In the genomic region with DNA sequence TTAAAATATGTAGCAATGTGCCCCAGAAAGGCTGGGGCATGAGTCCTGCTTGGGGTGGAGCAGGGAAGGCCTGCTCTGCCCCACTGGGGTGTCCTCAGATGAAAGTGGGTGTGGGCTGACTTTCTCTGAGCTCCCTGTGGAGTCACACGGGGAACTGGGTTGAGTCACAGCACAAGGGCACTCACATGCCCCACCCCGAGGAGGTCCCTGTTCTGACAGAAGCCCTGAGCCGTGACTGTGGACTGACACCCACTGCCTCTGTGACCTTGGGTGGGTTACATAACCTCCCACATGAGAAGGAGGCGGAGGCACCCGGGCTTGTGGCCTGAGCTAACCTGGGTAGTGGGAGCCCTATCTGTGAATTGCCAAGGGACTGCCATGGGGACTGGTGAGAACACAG, we compare ENCODE assay signal across 15 cellular contexts. TPM values are rescaled to one million over a fixed set of nuclear protein-coding genes. Genes with fewer than 3 reads are reported as not detected.
DNase-seq lines count a peak whose midpoint lies in the region; ATAC-seq, FAIRE-seq and TF ChIP-seq lines count a peak whose summit lies in the region.
"Had no signal": no experiment of that assay in that cellular context is flagged by ENCODE, and none has a peak within 500 bp of the region (broad histone marks: within the 10 kb centered on the region; RNA-seq: fewer than 3 reads in every experiment).

No MANE protein-coding gene starts in this region.

- no peaks in the 10 kb centered on the region for H3K4me1 Mint-ChIP-seq in activated CD4-positive, alpha-beta T cell treated with anti-CD3 and anti-CD28 coated beads for 36 hours
- H3K4me1 Mint-ChIP-seq: central memory CD8-positive, alpha-beta T cell had no signal

- TF ChIP-seq CTCF in GM12878 (IDR thresholded peaks at IDR 0.05 in 2 of 3, conservative IDR thresholded peaks at IDR 0.05 in 1 of 3; ENCODE audit: control insufficient read depth in 2 of 3, extremely low read depth in 1 of 3, insufficient read depth in 1 of 3, low read depth in 3 of 3, low read length in 3 of 3), result no peak
- no peak for TF ChIP-seq CTCF in right lobe of liver (IDR thresholded peaks at IDR 0.05)
- no peak for TF ChIP-seq CTCF in tibial artery (IDR thresholded peaks at IDR 0.05)

- CTCF ChIA-PET in activated CD4-positive, alpha-beta T cell treated with anti-CD3 and anti-CD28 coated beads for 36 hours (lab: Charles Lee), result interaction anchor here (0.6 to 1.2 kb wide), 3 partner anchors 12 to 382 kb away, joined by 3 to 4 read pairs (median 3); no protein-coding TSS in a partner anchor
- CTCF ChIA-PET in GM12878 (lab: Yijun Ruan, JAX), result interaction anchor here (0.8 to 3.6 kb wide), 13 partner anchors 8 to 129 kb away, joined by 3 to 17 read pairs (median 4); no protein-coding TSS in a partner anchor

- no peak for DNase-seq in activated CD4-positive, alpha-beta T cell treated with anti-CD3 and anti-CD28 coated beads for 36 hours
- no peak for DNase-seq in activated CD4-positive, alpha-beta T cell treated with anti-CD3 and anti-CD28 coated beads, Interleukin-2, amount 50 U/mL, for 1 hour
- DNase-seq in GM12878 (ENCODE audit: low read depth, low spot score) (no peak), right lobe of liver (peak in 2 of 3 donors; percentile 67), tibial artery (peak; percentile 70 to 76), germinal center (ENCODE audit: low spot score) (no peak)
- DNase-seq: NCI-H446 treated with DMSO at 0.1 percent for 48 hours; stimulated activated CD4-positive, alpha-beta T cell treated with anti-CD3 and anti-CD28 coated beads, Interleukin-1b, Interleukin-23, amount 100 ng/mL, for 48 hours had no signal

- intact Hi-C loops in activated CD4-positive, alpha-beta T cell treated with anti-CD3 and anti-CD28 coated beads for 36 hours (cut with DNase I, micrococcal nuclease), result no loop called here
- intact Hi-C loops in GM12878 (cut with micrococcal nuclease; ENCODE audit: unreplicated experiment), result no loop called here
- intact Hi-C loops in right lobe of liver (cut with DNase I), result no loop called here
- intact Hi-C loops in tibial artery (cut with DNase I; ENCODE audit: low total_unique reads), result no loop called here

- no peak for FAIRE-seq in GM12878 (lab: Jason Lieb, UNC)

- WGBS in GM12878 (ENCODE audit: insufficient coverage, insufficient replicate concordance, low lambda C conversion rate, missing lambda C conversion rate), result 46% methylated on average over 5 of the region's 5 CpGs
- WGBS in right lobe of liver (ENCODE audit: insufficient coverage, low coverage, low lambda C conversion rate, missing lambda C conversion rate), result 60% methylated on average over 1 of the region's 5 CpGs

- peak; percentile 61 for ATAC-seq in activated CD4-positive, alpha-beta T cell treated with anti-CD3 and anti-CD28 coated beads for 36 hours
- peak; percentile 79 for ATAC-seq in GM12878
- ATAC-seq in right lobe of liver, result peak; percentile 65 to 81 (median 74)
- no peak for ATAC-seq in GM19035 (IDR thresholded peaks at IDR 0.05; ENCODE audit: unreplicated experiment)
- no peak for ATAC-seq in GM21526 (IDR thresholded peaks at IDR 0.05; ENCODE audit: low FRiP score, unreplicated experiment)

- H3K27me3 Mint-ChIP-seq in activated CD4-positive, alpha-beta T cell treated with anti-CD3 and anti-CD28 coated beads for 36 hours, result peaks cover 4% of the 10 kb centered on the region

- H3K27ac Mint-ChIP-seq in activated CD4-positive, alpha-beta T cell treated with anti-CD3 and anti-CD28 coated beads for 36 hours, result no peak overlapping the region

- no peak overlapping the region for H3K4me2 ChIP-seq in GM12878 (ENCODE audit: control insufficient read depth, insufficient read depth)

- no peak overlapping the region for H3K9ac ChIP-seq in GM12878 (ENCODE audit: control insufficient read depth, insufficient read depth, low read length)

- H3K27ac ChIP-seq in GM12878 (ENCODE audit: control insufficient read depth, insufficient read depth) (no peak overlapping the region), right lobe of liver (peak overlapping the region in 2 of 3 donors; percentile 45 to 75), tibial artery (no peak overlapping the region)
- H3K27ac ChIP-seq: neutrophil, SJSA1 had no signal

- POLR2A ChIA-PET in activated CD4-positive, alpha-beta T cell treated with anti-CD3 and anti-CD28 coated beads for 36 hours (lab: Charles Lee), result interaction anchor here (0.6 kb wide), 1 partner anchor 119 kb away, joined by 3 read pairs; no protein-coding TSS in a partner anchor
- POLR2A ChIA-PET in GM12878 (lab: Charles Lee), result interaction anchor here (0.7 to 3.2 kb wide), 7 partner anchors 8 to 41 kb away, joined by 3 to 16 read pairs (median 6); no protein-coding TSS in a partner anchor

- TF ChIP-seq EP300 in GM12878 (IDR thresholded peaks at IDR 0.05; ENCODE audit: borderline replicate concordance in 1 of 2, control insufficient read depth in 1 of 2, low read depth in 2 of 2, low read length in 2 of 2), result no peak

- in situ Hi-C loops in GM12878 (cut with MboI), result no loop called here

- no TSS peak for BruUV-seq in GM12878 (replicated peaks; lab: Mats Ljungman, UMichigan)

- H4K20me1 ChIP-seq in GM12878 (ENCODE audit: control insufficient read depth, insufficient read depth), result no peaks in the 10 kb centered on the region

- H3K9me3 ChIP-seq in GM12878 (replicated peaks; ENCODE audit: control insufficient read depth, insufficient read depth, low read length), result no peaks in the 10 kb centered on the region
- no peaks in the 10 kb centered on the region for H3K9me3 ChIP-seq in right lobe of liver
- H3K9me3 ChIP-seq in tibial artery, result no peaks in the 10 kb centered on the region
- H3K9me3 ChIP-seq: neutrophil, SJSA1 had no signal

- RAD21 ChIA-PET in GM12878 (lab: Charles Lee; ENCODE audit: unreplicated experiment), result interaction anchor here (0.7 to 4.3 kb wide), 4 partner anchors 16 to 419 kb away, joined by 4 to 41 read pairs (median 8); no protein-coding TSS in a partner anchor

- H3K27me3 ChIP-seq in GM12878 (replicated peaks in 1 of 2; ENCODE audit: control insufficient read depth in 2 of 2, insufficient read depth in 2 of 2, low read length in 1 of 2) (no peaks in the 10 kb centered on the region), right lobe of liver (no peaks in the 10 kb centered on the region), tibial artery (no peaks in the 10 kb centered on the region)
- H3K27me3 ChIP-seq: SJSA1 had no signal

- no peaks in the 10 kb centered on the region for H3K79me2 ChIP-seq in GM12878 (ENCODE audit: control insufficient read depth, insufficient read depth, low read length)

- peaks cover 3% of the 10 kb centered on the region for H3K9me3 Mint-ChIP-seq in activated CD4-positive, alpha-beta T cell treated with anti-CD3 and anti-CD28 coated beads for 36 hours (ENCODE audit: low read depth)

- H3K4me1 ChIP-seq in GM12878 (ENCODE audit: control insufficient read depth, insufficient read depth, low read length) (no peaks in the 10 kb centered on the region), right lobe of liver (peaks cover 0 to 18% (median 0%) of the 10 kb centered on the region in 4 donors), tibial artery (no peaks in the 10 kb centered on the region)

- SMC1A ChIA-PET in GM12878 (lab: Charles Lee; ENCODE audit: uncharacterized antibody, unreplicated experiment), result interaction anchor here (0.8 to 2.5 kb wide), 14 partner anchors 8 to 61 kb away, joined by 3 to 16 read pairs (median 4); no protein-coding TSS in a partner anchor

- no peak overlapping the region for H2AFZ ChIP-seq in GM12878 (ENCODE audit: control insufficient read depth, low read depth, low read length)

- H3K36me3 ChIP-seq in GM12878 (ENCODE audit: control insufficient read depth in 2 of 2, insufficient read depth in 2 of 2, low read length in 1 of 2) (no peaks in the 10 kb centered on the region), right lobe of liver (no peaks in the 10 kb centered on the region), tibial artery (no peaks in the 10 kb centered on the region)
- H3K36me3 ChIP-seq: neutrophil, SJSA1 had no signal

- TF ChIP-seq RAD21 in GM12878 (IDR thresholded peaks at IDR 0.05; ENCODE audit: insufficient read depth, low read depth, low read length), result no peak

- no peaks in the 10 kb centered on the region for H3K36me3 Mint-ChIP-seq in activated CD4-positive, alpha-beta T cell treated with anti-CD3 and anti-CD28 coated beads for 36 hours (ENCODE audit: low read depth)

- H3K4me3 ChIP-seq in GM12878, result no peak overlapping the region
- no peak overlapping the region for H3K4me3 ChIP-seq in right lobe of liver
- H3K4me3 ChIP-seq in tibial artery, result no peak overlapping the region
- H3K4me3 ChIP-seq: SJSA1 had no signal

- no peak for TF ChIP-seq POLR2A in GM12878 (IDR thresholded peaks at IDR 0.05; ENCODE audit: low read depth, low read length)
- no peak for TF ChIP-seq POLR2A in right lobe of liver (IDR thresholded peaks at IDR 0.05)

- no peak overlapping the region for H3K4me3 Mint-ChIP-seq in activated CD4-positive, alpha-beta T cell treated with anti-CD3 and anti-CD28 coated beads for 36 hours
- H3K4me3 Mint-ChIP-seq: central memory CD8-positive, alpha-beta T cell had no signal

TF ChIP-seq in GM12878, 131 proteins besides CTCF, POLR2A, EP300 and RAD21 (continues in another document):
- TF ChIP-seq NR2F1 (conservative IDR thresholded peaks at IDR 0.05) (peak; percentile 37; the same call in 1 of the 2 replicates), BACH1 (IDR thresholded peaks at IDR 0.05; ENCODE audit: borderline replicate concordance) (peak; percentile 66; the same call in 1 of the 2 replicates), SMARCA5 (IDR thresholded peaks at IDR 0.05) (no peak)

RNA-seq across cellular contexts. Expression of a gene that starts 52.5 kb away (rescaled TPM):
- not detected for total RNA-seq in activated CD4-positive, alpha-beta T cell treated with anti-CD3 and anti-CD28 coated beads for 36 hours
- 0.64 TPM in 1 of 2 replicates, not detected in the other for total RNA-seq in GM12878 (2013; cell fraction: nucleolus; rRNA removed)
- total RNA-seq in GM12878 (2014; rRNA removed), result 0.27 TPM in 1 of 2 replicates, not detected in the other
- total RNA-seq in GM12878 (2014; rRNA removed; fragmentation: Illumina TruSeq; extraction: Trizol), result not detected in 2 replicates
- 0.23 and 0.40 TPM in 2 replicates for total RNA-seq in GM12878 (2021)
- not detected for polyA plus RNA-seq in GM12878 (2011; ENCODE audit: low read depth)
- polyA plus RNA-seq in GM12878 (2011; rRNA removed), result 0.36 and 0.49 TPM in 2 replicates
- 0.46 and 0.67 TPM in 2 replicates for polyA plus RNA-seq in GM12878 (2011; cell fraction: cytosol; rRNA removed)
- 3.2 and 4.7 TPM in 2 replicates for polyA plus RNA-seq in GM12878 (2011; cell fraction: nucleus; rRNA removed)
- polyA plus RNA-seq in GM12878 (2012), result 0.20 and 0.25 TPM in 2 replicates
- polyA plus RNA-seq in GM12878 (2014; fragmentation: Illumina TruSeq; extraction: Trizol), result not detected in 2 replicates
- not detected for polyA plus RNA-seq in GM12878 (2014; fragmentation: Nextera tagmentation; extraction: Ambion mirVana)
- 0.04 TPM in 1 of 2 replicates, not detected in the other for polyA plus RNA-seq in GM12878 (2014; rRNA removed)
- under 1 TPM in 1 of 2 experiments, not detected in 1; 0.20 TPM for polyA plus RNA-seq in GM12878 (2016; fragmentation: Nextera tagmentation; extraction: Ambion mirVana)
- 0.51 and 0.98 TPM in 2 replicates for polyA minus RNA-seq in GM12878 (2011; rRNA and poly(A)+ RNA removed)
- not detected in 2 replicates for polyA minus RNA-seq in GM12878 (2011; cell fraction: cytosol; rRNA and poly(A)+ RNA removed)
- polyA minus RNA-seq in GM12878 (2011; cell fraction: nucleus; rRNA and poly(A)+ RNA removed), result 0.73 and 1.8 TPM in 2 replicates
- 10 to 100 TPM; 10.1 to 40.4 (median 30.2) TPM for total RNA-seq in right lobe of liver
- total RNA-seq: A673, LHCN-M2 had no signal

Comparison
In these comparisons a context has a peak if more than half of its experiments do, and no peak if none do; other contexts are left out.
1. ATAC-seq: peak in activated CD4-positive, alpha-beta T cell treated with anti-CD3 and anti-CD28 coated beads for 36 hours (single experiment), GM12878 (single experiment) and right lobe of liver (4 of 4); none in GM19035 (single experiment) and GM21526 (single experiment).
2. DNase-seq: peak in right lobe of liver (2 of 3) and tibial artery (2 of 2); none in activated CD4-positive, alpha-beta T cell treated with anti-CD3 and anti-CD28 coated beads for 36 hours (single experiment), activated CD4-positive, alpha-beta T cell treated with anti-CD3 and anti-CD28 coated beads, Interleukin-2, amount 50 U/mL, for 1 hour (single experiment), GM12878 (single experiment) and germinal center (single experiment).
3. H3K27ac ChIP-seq: peak in right lobe of liver (2 of 3); none in GM12878 (single experiment) and tibial artery (0 of 2).
4. RNA of a gene that starts 52.5 kb away (total RNA-seq): 10.1 to 40.4 TPM in right lobe of liver; 0.23 to 0.64 TPM in GM12878 and not detected in activated CD4-positive, alpha-beta T cell treated with anti-CD3 and anti-CD28 coated beads for 36 hours; every median in the first group is over 4 times any median in the second.